ENCODE assay signal across 20 cellular contexts in the genomic region with DNA sequence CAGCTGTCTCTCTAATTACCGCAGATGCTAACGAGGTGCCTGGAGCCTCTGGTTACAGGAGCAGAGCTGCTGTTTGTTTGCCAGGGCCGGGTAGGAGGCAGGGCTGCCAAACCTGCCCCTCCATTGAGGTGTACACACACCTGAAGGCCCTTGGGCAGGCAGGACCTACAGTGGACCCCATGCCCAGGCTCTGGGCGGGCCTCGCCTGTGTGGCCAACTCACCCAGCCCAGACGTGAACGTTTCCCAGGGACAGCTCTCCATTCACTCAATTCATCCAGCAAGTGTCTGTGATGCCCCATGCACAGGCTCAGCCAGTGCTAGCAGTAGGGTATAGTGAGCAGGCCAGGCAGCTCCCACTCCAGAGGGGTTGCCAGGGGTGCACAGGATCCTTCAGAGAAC. TPM values are rescaled to one million over a fixed set of nuclear protein-coding genes. Genes with fewer than 3 reads are reported as not detected.
A peak's percentile ranks its signal among the peaks of the same experiment; 100 is the strongest.
DNase-seq lines count a peak whose midpoint lies in the region; ATAC-seq and TF ChIP-seq lines count a peak whose summit lies in the region.
"Had no signal": no experiment of that assay in that cellular context is flagged by ENCODE, and none has a peak within 500 bp of the region (broad histone marks: within the 10 kb centered on the region; RNA-seq: fewer than 3 reads in every experiment).

No MANE protein-coding gene starts in this region.

- no peaks in the 10 kb centered on the region for H3K27me3 ChIP-seq in BLaER1 treated with 17β-estradiol and CSF1 and Interleukin-3, amounts not matched to agents 10 nM and 100 nM
- no peaks in the 10 kb centered on the region for H3K27me3 ChIP-seq in neural progenitor cell
- no peaks in the 10 kb centered on the region for H3K27me3 ChIP-seq in HAP-1 (ENCODE audit: low read depth)
- H3K27me3 ChIP-seq: BLaER1 had no signal

- no peaks in the 10 kb centered on the region for H3F3A ChIP-seq in neural progenitor cell (ENCODE audit: low read depth)

- H3K4me3 ChIP-seq in BLaER1 treated with 17β-estradiol and CSF1 and Interleukin-3, amounts not matched to agents 10 nM and 100 nM: no peak overlapping the region
- H3K4me3 ChIP-seq in neural progenitor cell: no peak overlapping the region
- no peak overlapping the region for H3K4me3 ChIP-seq in HAP-1
- H3K4me3 ChIP-seq: A549, BLaER1, GM12878 had no signal

- in situ Hi-C loops in HAP-1 (cut with MboI; ENCODE audit: low sequenced_read_pairs): no loop called here

- H3K4me1 Mint-ChIP-seq in WTC11 (no peaks in the 10 kb centered on the region), neural progenitor cell (no peaks in the 10 kb centered on the region)
- H3K4me1 Mint-ChIP-seq: CD8-positive, alpha-beta memory T cell had no signal

- H3K27ac Mint-ChIP-seq in WTC11 (peak overlapping the region; percentile 45; the same call in 1 of the 2 replicates), neural progenitor cell (peak overlapping the region; percentile 90)
- H3K27ac Mint-ChIP-seq: CD8-positive, alpha-beta memory T cell; HFFc6 had no signal

- H3K9me3 ChIP-seq in BLaER1 treated with 17β-estradiol and CSF1 and Interleukin-3, amounts not matched to agents 10 nM and 100 nM (replicated peaks in 1 of 11): no peaks in the 10 kb centered on the region
- no peaks in the 10 kb centered on the region for H3K9me3 ChIP-seq in neural progenitor cell (ENCODE audit: low read depth)
- no peaks in the 10 kb centered on the region for H3K9me3 ChIP-seq in HAP-1
- H3K9me3 ChIP-seq: A549, BLaER1 had no signal

- H3K27me3 Mint-ChIP-seq in WTC11 (ENCODE audit: low read depth): no peaks in the 10 kb centered on the region
- H3K27me3 Mint-ChIP-seq in neural progenitor cell (ENCODE audit: insufficient read depth, low read depth): peaks cover 3% of the 10 kb centered on the region
- H3K27me3 Mint-ChIP-seq: CD8-positive, alpha-beta memory T cell had no signal

- no peaks in the 10 kb centered on the region for H3K9me3 Mint-ChIP-seq in WTC11
- H3K9me3 Mint-ChIP-seq in neural progenitor cell: peaks cover 2% of the 10 kb centered on the region
- H3K9me3 Mint-ChIP-seq: CD8-positive, alpha-beta memory T cell; HFFc6 had no signal

- peaks cover 0 to 82% (median 0%) of the 10 kb centered on the region in 11 experiments; a peak in 7 of 22 replicates for H3K36me3 ChIP-seq in BLaER1 treated with 17β-estradiol and CSF1 and Interleukin-3, amounts not matched to agents 10 nM and 100 nM
- H3K36me3 ChIP-seq in neural progenitor cell: no peaks in the 10 kb centered on the region
- H3K36me3 ChIP-seq in HAP-1 (replicated peaks): peaks cover 41% of the 10 kb centered on the region

- peaks cover 19 to 25% (median 21%) of the 10 kb centered on the region in 10 experiments for H3K4me1 ChIP-seq in BLaER1 treated with 17β-estradiol and CSF1 and Interleukin-3, amounts not matched to agents 10 nM and 100 nM
- H3K4me1 ChIP-seq in neural progenitor cell: no peaks in the 10 kb centered on the region
- no peaks in the 10 kb centered on the region for H3K4me1 ChIP-seq in HAP-1
- H3K4me1 ChIP-seq: A549 had no signal

- H3K4me3 Mint-ChIP-seq in WTC11: no peak overlapping the region
- H3K4me3 Mint-ChIP-seq in neural progenitor cell: no peak overlapping the region
- H3K4me3 Mint-ChIP-seq: CD8-positive, alpha-beta memory T cell; HFFc6 had no signal

- no peaks in the 10 kb centered on the region for H3K79me2 ChIP-seq in neural progenitor cell (ENCODE audit: low read depth)

- H2AFZ ChIP-seq in neural progenitor cell (replicated peaks): no peak overlapping the region

- POLR2A ChIA-PET in WTC11 (lab: Charles Lee): interaction anchor here (0.5 kb wide), 1 partner anchor 296 kb away, joined by 6 read pairs; no protein-coding TSS in a partner anchor

- CTCF ChIA-PET in WTC11 (lab: Charles Lee): interaction anchor here (0.6 kb wide), 1 partner anchor 24 kb away, joined by 3 read pairs; no protein-coding TSS in a partner anchor

- DNase-seq in NCI-H1694 treated with DMSO at 0.1 percent for 48 hours (lab: John Stamatoyannopoulos, UW): peak; percentile 49
- DNase-seq in NCI-H1694 (lab: John Stamatoyannopoulos, UW): no peak
- no peak for DNase-seq in WTC11 (ENCODE audit: low spot score)
- DNase-seq in neural progenitor cell (ENCODE audit: low spot score): no peak
- no peak for DNase-seq in stimulated activated CD4-positive, alpha-beta T cell treated with anti-CD3 and anti-CD28 coated beads, Interleukin-4, amount 100 ng/mL, for 24 hours
- DNase-seq in HAP-1 (ENCODE audit: low spot score in 2 of 2): no peak
- DNase-seq: CD8-positive, alpha-beta memory T cell; COR-L47; DMS 273 treated with DMSO at 0.1 percent for 48 hours; DMS53; DND-41; EL; HFFc6 had no signal

- H3K4me2 ChIP-seq in BLaER1 treated with 17β-estradiol and CSF1 and Interleukin-3, amounts not matched to agents 10 nM and 100 nM: peak overlapping the region in 9 of 11 experiments; percentile 12 to 75 (median 59); a peak in 12 of 22 replicates
- no peak overlapping the region for H3K4me2 ChIP-seq in neural progenitor cell
- H3K4me2 ChIP-seq: A549 had no signal

- no peak for ATAC-seq in WTC11
- ATAC-seq: A549, GM12878, HCT116 had no signal

- peak overlapping the region in 3 of 11 experiments; percentile 68 to 77 (median 73); a peak in 6 of 22 replicates for H3K27ac ChIP-seq in BLaER1 treated with 17β-estradiol and CSF1 and Interleukin-3, amounts not matched to agents 10 nM and 100 nM
- H3K27ac ChIP-seq in neural progenitor cell: no peak overlapping the region
- H3K27ac ChIP-seq: 22Rv1, A549, BLaER1, HL-60 had no signal

- TF ChIP-seq CTCF in WTC11 (IDR thresholded peaks at IDR 0.05) (no peak), neural progenitor cell (IDR thresholded peaks at IDR 0.05) (no peak)

- H4K20me1 ChIP-seq in BLaER1 treated with 17β-estradiol and CSF1 and Interleukin-3, amounts not matched to agents 10 nM and 100 nM: peaks cover 0 to 69% (median 5%) of the 10 kb centered on the region in 11 experiments; a peak in 12 of 22 replicates
- peaks cover 16% of the 10 kb centered on the region for H4K20me1 ChIP-seq in neural progenitor cell (ENCODE audit: low read depth)

- 0 out of 22 replicates have a peak overlapping the region, but pooled peaks of 1 of the 11 experiments have one; percentile 47 for H3K9ac ChIP-seq in BLaER1 treated with 17β-estradiol and CSF1 and Interleukin-3, amounts not matched to agents 10 nM and 100 nM
- H3K9ac ChIP-seq in neural progenitor cell: no peak overlapping the region
- H3K9ac ChIP-seq: BLaER1 had no signal

- H3K36me3 Mint-ChIP-seq in WTC11: peaks cover 17% of the 10 kb centered on the region
- H3K36me3 Mint-ChIP-seq in neural progenitor cell: peaks cover 13% of the 10 kb centered on the region

TF ChIP-seq in WTC11, 78 proteins besides CTCF, POLR2A, EP300 and RAD21:
- TF ChIP-seq SOX15 (CRISPR knock-in tag; IDR thresholded peaks at IDR 0.05): no peak
- no peak for TF ChIP-seq JAZF1 (CRISPR knock-in tag; IDR thresholded peaks at IDR 0.05)
- TF ChIP-seq, protein P1, sequence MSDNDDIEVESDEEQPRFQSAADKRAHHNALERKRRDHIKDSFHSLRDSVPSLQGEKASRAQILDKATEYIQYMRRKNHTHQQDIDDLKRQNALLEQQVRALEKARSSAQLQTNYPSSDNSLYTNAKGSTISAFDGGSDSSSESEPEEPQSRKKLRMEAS (CRISPR knock-in tag; IDR thresholded peaks at IDR 0.05): no peak
- TF ChIP-seq GRHL2 (CRISPR knock-in tag; IDR thresholded peaks at IDR 0.05; ENCODE audit: insufficient replicate concordance, severe bottlenecking): no peak
- TF ChIP-seq CBFB (CRISPR knock-in tag; IDR thresholded peaks at IDR 0.05; ENCODE audit: low read depth): no peak
- no peak for TF ChIP-seq HMGA2 (CRISPR knock-in tag; IDR thresholded peaks at IDR 0.05)
- TF ChIP-seq, protein P2, sequence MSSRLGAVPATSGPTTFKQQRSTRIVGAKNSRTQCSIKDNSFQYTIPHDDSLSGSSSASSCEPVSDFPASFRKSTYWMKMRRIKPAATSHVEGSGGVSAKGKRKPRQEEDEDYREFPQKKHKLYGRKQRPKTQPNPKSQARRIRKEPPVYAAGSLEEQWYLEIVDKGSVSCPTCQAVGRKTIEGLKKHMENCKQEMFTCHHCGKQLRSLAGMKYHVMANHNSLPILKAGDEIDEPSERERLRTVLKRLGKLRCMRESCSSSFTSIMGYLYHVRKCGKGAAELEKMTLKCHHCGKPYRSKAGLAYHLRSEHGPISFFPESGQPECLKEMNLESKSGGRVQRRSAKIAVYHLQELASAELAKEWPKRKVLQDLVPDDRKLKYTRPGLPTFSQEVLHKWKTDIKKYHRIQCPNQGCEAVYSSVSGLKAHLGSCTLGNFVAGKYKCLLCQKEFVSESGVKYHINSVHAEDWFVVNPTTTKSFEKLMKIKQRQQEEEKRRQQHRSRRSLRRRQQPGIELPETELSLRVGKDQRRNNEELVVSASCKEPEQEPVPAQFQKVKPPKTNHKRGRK (CRISPR knock-in tag; IDR thresholded peaks at IDR 0.05; ENCODE audit: borderline replicate concordance): no peak
- TF ChIP-seq NR3C1 (CRISPR knock-in tag; conservative IDR thresholded peaks at IDR 0.05; ENCODE audit: low read depth): no peak

RNA-seq across cellular contexts. Expression of a gene that starts 43.7 kb away (rescaled TPM):
- 53.0 to 55.0 TPM (median 53.8 TPM) in 3 replicates for total RNA-seq in WTC11 (2021)
- total RNA-seq in neural progenitor cell (ENCODE audit: low replicate concordance): 34.7 and 89.1 TPM in 2 replicates
